10 cellular contexts compared by ENCODE assay signal in the genomic region with DNA sequence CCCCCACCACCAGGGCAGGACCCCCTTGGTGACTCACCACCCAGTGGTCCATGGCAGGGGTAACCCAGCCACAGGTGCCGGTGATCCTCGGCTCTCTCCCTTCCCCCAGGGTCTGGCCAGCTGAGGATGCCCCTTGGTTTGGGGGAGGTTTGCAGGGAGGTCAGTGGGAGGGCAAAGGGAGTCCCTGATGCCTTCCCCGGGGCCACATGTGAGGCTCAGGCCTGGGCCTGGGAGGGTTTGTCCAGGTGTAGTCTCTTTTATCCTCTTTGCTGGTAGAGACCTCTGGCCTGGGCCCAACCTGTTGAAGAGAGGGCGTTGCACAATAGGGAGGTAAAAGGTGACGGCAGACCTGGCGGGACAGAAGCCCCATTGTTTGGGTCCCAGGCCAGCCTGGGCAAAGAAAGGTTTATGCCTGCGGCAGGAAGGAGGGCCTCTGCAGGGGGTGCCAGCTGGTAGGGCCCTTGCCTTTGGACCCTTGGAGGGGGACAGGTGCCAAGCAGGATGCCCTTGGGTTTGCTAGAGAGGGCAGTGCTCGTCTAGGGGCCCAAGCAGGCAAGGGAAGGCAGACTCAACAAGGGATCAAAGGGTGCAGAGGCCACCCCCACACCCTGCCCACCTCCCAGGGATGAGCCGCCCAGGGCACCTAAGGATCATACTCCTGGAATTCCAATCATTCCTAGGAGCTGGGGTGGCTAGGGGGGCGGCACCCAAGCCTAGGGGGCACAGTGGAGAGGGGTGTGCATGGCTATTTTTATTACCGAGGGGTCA. TPM values are rescaled to one million over a fixed set of nuclear protein-coding genes. Genes with fewer than 3 reads are reported as not detected.
A peak's percentile ranks its signal among the peaks of the same experiment; 100 is the strongest.
DNase-seq lines count a peak whose midpoint lies in the region; ATAC-seq and TF ChIP-seq lines count a peak whose summit lies in the region.
"Had no signal": no experiment of that assay in that cellular context is flagged by ENCODE, and none has a peak within 500 bp of the region (broad histone marks: within the 10 kb centered on the region; RNA-seq: fewer than 3 reads in every experiment).

No MANE protein-coding gene starts in this region.

- H3K4me2 ChIP-seq in mesendoderm (ENCODE audit: low read length): no peak overlapping the region

- H3K56ac ChIP-seq in mesendoderm (ENCODE audit: low read length): peak overlapping the region; percentile 42

- TF ChIP-seq POLR2A in tibial nerve (IDR thresholded peaks at IDR 0.05): no peak

- H2AK5ac ChIP-seq in mesendoderm (ENCODE audit: low read length): no peak overlapping the region

- POLR2A ChIA-PET in MCF 10A (lab: Yijun Ruan, JAX): interaction anchor here (0.7 to 6.4 kb wide), 8 partner anchors 9 to 438 kb away, joined by 3 to 62 read pairs (median 4); partner anchors contain the start of genes KHDRBS1 and PEF1
- POLR2A ChIA-PET in CD4-positive, alpha-beta T cell (lab: Charles Lee): no interaction called here

- H3K36me3 ChIP-seq in mesendoderm (ENCODE audit: control insufficient read depth, insufficient read depth, low read length): no peaks in the 10 kb centered on the region
- H3K36me3 ChIP-seq in tibial nerve: no peaks in the 10 kb centered on the region
- H3K36me3 ChIP-seq: brain microvascular endothelial cell had no signal

- H2BK15ac ChIP-seq in mesendoderm (replicated peaks; ENCODE audit: low read depth): no peak overlapping the region

- no peak overlapping the region for H3K27ac Mint-ChIP-seq in MCF 10A (ENCODE audit: low read depth, unreplicated experiment)
- H3K27ac Mint-ChIP-seq in CD4-positive, alpha-beta T cell: no peak overlapping the region

- intact Hi-C loops in MCF 10A (cut with micrococcal nuclease): no loop called here
- intact Hi-C loops in CD4-positive, alpha-beta T cell (cut with DNase I, micrococcal nuclease): no loop called here

- no peak for ATAC-seq in HG03097 (IDR thresholded peaks at IDR 0.05; ENCODE audit: low FRiP score, unreplicated experiment)
- ATAC-seq in CD4-positive, alpha-beta T cell (ENCODE audit: poor library complexity): no peak
- ATAC-seq: activated CD4-positive, CD25-positive, alpha-beta regulatory T cell treated with anti-CD3 and anti-CD28 coated beads, Interleukin-2, amount 50 U/mL, for 24 hours had no signal

- H4K5ac ChIP-seq in mesendoderm (ENCODE audit: low read length): no peak overlapping the region

- DNase-seq in DMS53 (lab: John Stamatoyannopoulos, UW) (peak; percentile 39), DMS53 treated with DMSO at 0.1 percent for 48 hours (lab: John Stamatoyannopoulos, UW; ENCODE audit: unreplicated experiment) (no peak), MCF 10A (ENCODE audit: unreplicated experiment) (peak; percentile 89), mesendoderm (peak; percentile 39), tibial nerve (ENCODE audit: low spot score in 2 of 2) (no peak)
- DNase-seq in activated effector memory CD4-positive, alpha-beta T cell treated with Interleukin-2 at 50 U/mL for 16 hours: no peak
- no peak for DNase-seq in CD4-positive, alpha-beta T cell
- DNase-seq: brain microvascular endothelial cell had no signal

- H3K27me3 Mint-ChIP-seq in MCF 10A (ENCODE audit: insufficient read depth, unreplicated experiment): no peaks in the 10 kb centered on the region
- H3K27me3 Mint-ChIP-seq in CD4-positive, alpha-beta T cell: peaks cover 28% of the 10 kb centered on the region

- TF ChIP-seq EP300 in tibial nerve (IDR thresholded peaks at IDR 0.05): no peak

- no peak overlapping the region for H3K18ac ChIP-seq in mesendoderm (ENCODE audit: low read length)

- H3K36me3 Mint-ChIP-seq in MCF 10A (ENCODE audit: insufficient read depth, unreplicated experiment): no peaks in the 10 kb centered on the region
- no peaks in the 10 kb centered on the region for H3K36me3 Mint-ChIP-seq in CD4-positive, alpha-beta T cell (ENCODE audit: low read depth)

- H3K27me3 ChIP-seq in mesendoderm (ENCODE audit: insufficient read depth, low read length, poor library complexity) (no peaks in the 10 kb centered on the region), tibial nerve (no peaks in the 10 kb centered on the region)
- peaks cover 13% of the 10 kb centered on the region for H3K27me3 ChIP-seq in CD4-positive, alpha-beta T cell (ENCODE audit: control insufficient read depth, insufficient read depth, low read length)
- H3K27me3 ChIP-seq: brain microvascular endothelial cell had no signal

- H3K9me3 Mint-ChIP-seq in MCF 10A (ENCODE audit: unreplicated experiment): no peaks in the 10 kb centered on the region
- no peaks in the 10 kb centered on the region for H3K9me3 Mint-ChIP-seq in CD4-positive, alpha-beta T cell

- H2BK120ac ChIP-seq in mesendoderm (ENCODE audit: low read depth, low read length): no peak overlapping the region

- no peak overlapping the region for H4K8ac ChIP-seq in mesendoderm (ENCODE audit: low read depth, low read length)

- no peak overlapping the region for H3K9ac ChIP-seq in mesendoderm (ENCODE audit: low read length)

- no peak overlapping the region for H3K4me3 ChIP-seq in mesendoderm (ENCODE audit: low read length)
- H3K4me3 ChIP-seq in tibial nerve: peak overlapping the region in 1 of 4 donors; percentile 55

- peaks cover 15% of the 10 kb centered on the region for H3K4me1 ChIP-seq in mesendoderm (ENCODE audit: control insufficient read depth, low read depth, low read length)
- H3K4me1 ChIP-seq in tibial nerve: peaks cover 0 to 63% (median 36%) of the 10 kb centered on the region in 4 donors

- no peaks in the 10 kb centered on the region for H3K79me1 ChIP-seq in mesendoderm (ENCODE audit: low read length)

- no peak overlapping the region for H3K4ac ChIP-seq in mesendoderm (ENCODE audit: low read depth, low read length)

- H3K4me1 Mint-ChIP-seq in MCF 10A (ENCODE audit: insufficient read depth, unreplicated experiment): peaks cover 47% of the 10 kb centered on the region
- no peaks in the 10 kb centered on the region for H3K4me1 Mint-ChIP-seq in CD4-positive, alpha-beta T cell (ENCODE audit: low read depth)

- CTCF ChIA-PET in MCF 10A (lab: Yijun Ruan, JAX): interaction anchor here (0.7 to 2.6 kb wide), 2 partner anchors 11 to 39 kb away, joined by 4 to 8 read pairs; no protein-coding TSS in a partner anchor
- CTCF ChIA-PET in CD4-positive, alpha-beta T cell (lab: Charles Lee): no interaction called here

- H3K79me2 ChIP-seq in mesendoderm (ENCODE audit: control insufficient read depth, insufficient read depth, low read length): no peaks in the 10 kb centered on the region

- BruUV-seq in MCF 10A (replicated peaks; lab: Mats Ljungman, UMichigan): no TSS peak

- H3K9me3 ChIP-seq in tibial nerve: no peaks in the 10 kb centered on the region
- no peaks in the 10 kb centered on the region for H3K9me3 ChIP-seq in CD4-positive, alpha-beta T cell (ENCODE audit: control insufficient read depth, low read length)

- no CpG with 5 or more reads among the region's 11 CpGs for WGBS in mesendoderm (ENCODE audit: extremely low coverage, insufficient coverage, low lambda C conversion rate)
- WGBS in tibial nerve, 2 donors: 52 to 78% methylated on average over 10 of the region's 11 CpGs

- no peak overlapping the region for H3K27ac ChIP-seq in mesendoderm (ENCODE audit: low read depth, low read length)
- peak overlapping the region in 3 of 4 donors; percentile 79 to 85 (median 81) for H3K27ac ChIP-seq in tibial nerve
- H3K27ac ChIP-seq in CD4-positive, alpha-beta T cell (ENCODE audit: low read depth, low read length): no peak overlapping the region
- H3K27ac ChIP-seq: brain microvascular endothelial cell had no signal

- no peak overlapping the region for H3K4me3 Mint-ChIP-seq in MCF 10A (ENCODE audit: unreplicated experiment)
- H3K4me3 Mint-ChIP-seq in CD4-positive, alpha-beta T cell: no peak overlapping the region

- H2BK5ac ChIP-seq in mesendoderm (ENCODE audit: low read length): no peak overlapping the region

- H3K23ac ChIP-seq in mesendoderm (ENCODE audit: low read length): no peak overlapping the region

- TF ChIP-seq CTCF in MCF 10A (IDR thresholded peaks at IDR 0.05; ENCODE audit: unreplicated experiment): no peak
- no peak for TF ChIP-seq CTCF in tibial nerve (IDR thresholded peaks at IDR 0.05)
- TF ChIP-seq CTCF in CD4-positive, alpha-beta T cell (IDR thresholded peaks at IDR 0.05): no peak

RNA-seq across cellular contexts. Expression of gene TINAGL1, which starts 0.8 kb away (rescaled TPM):
- total RNA-seq in MCF 10A (2022) (2.7 and 2.9 TPM in 2 replicates), tibial nerve (100 to 1,000 TPM in 3 of 4 donors, 10 to 100 TPM in 1; 97.3 to 227 (median 198) TPM)
- polyA plus RNA-seq in mesendoderm (2013, experiment 1 of 2): 2.5 TPM
- 2.7 TPM for polyA plus RNA-seq in mesendoderm (2013, experiment 2 of 2)
- not detected for total RNA-seq in CD4-positive, alpha-beta T cell

RNA-seq across cellular contexts. Expression of gene HCRTR1, which starts 41.9 kb away (rescaled TPM):
- total RNA-seq in MCF 10A (2022) (not detected in 2 replicates), tibial nerve (1 to 10 TPM in 1 of 4 donors, under 1 TPM in 1, not detected in 2; 0.21 to 2.5 TPM)
- 0.04 TPM for polyA plus RNA-seq in mesendoderm (2013, experiment 1 of 2)
- 0.04 TPM for polyA plus RNA-seq in mesendoderm (2013, experiment 2 of 2)
- total RNA-seq in CD4-positive, alpha-beta T cell: not detected

Comparison
In these comparisons a context has a peak if more than half of its experiments do, and no peak if none do; other contexts are left out.
1. DNase-seq: peak in DMS53 (single experiment), MCF 10A (single experiment) and mesendoderm (single experiment); none in DMS53 treated with DMSO at 0.1 percent for 48 hours (single experiment), tibial nerve (0 of 2), activated effector memory CD4-positive, alpha-beta T cell treated with Interleukin-2 at 50 U/mL for 16 hours (single experiment) and CD4-positive, alpha-beta T cell (0 of 10).
2. H3K27ac ChIP-seq: peak in tibial nerve (3 of 4); none in mesendoderm (single experiment) and CD4-positive, alpha-beta T cell (single experiment).
3. RNA of gene TINAGL1, which starts 0.8 kb away (total RNA-seq): 97.3 to 227 TPM in tibial nerve; 2.7 to 2.9 TPM in MCF 10A and not detected in CD4-positive, alpha-beta T cell; every median in the first group is over 10 times any median in the second.